Comparison of ENCODE assay signal across 1 cellular context in the genomic region with DNA sequence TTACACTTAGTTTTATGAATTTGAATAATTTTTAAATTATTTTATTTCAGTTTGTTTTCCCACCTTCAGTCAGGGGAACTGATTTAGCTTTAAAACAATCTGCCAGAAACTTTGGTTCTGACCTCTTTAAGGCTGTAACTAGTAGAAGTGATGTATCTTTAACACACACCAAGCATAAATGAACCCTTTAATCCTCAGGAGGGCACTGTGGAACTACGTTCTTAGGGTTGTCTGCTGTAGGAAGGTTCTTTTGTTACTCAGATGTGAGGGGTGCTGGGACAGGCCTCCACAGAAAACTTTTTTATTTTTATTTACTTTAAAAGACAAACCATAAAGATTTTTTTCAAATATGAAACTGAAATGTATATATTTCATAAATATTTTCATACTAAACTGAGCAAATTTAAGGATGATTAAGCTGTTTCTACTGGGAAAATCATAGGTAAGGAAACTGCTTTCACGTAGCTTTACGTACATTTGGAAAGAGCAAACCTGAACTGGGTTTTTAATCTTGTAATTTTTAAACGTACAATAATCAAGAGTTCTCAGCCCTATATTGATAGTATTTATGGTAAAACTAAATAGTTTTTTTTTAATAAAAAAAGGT.
TF ChIP-seq lines count a peak whose summit lies in the region.

No MANE protein-coding gene starts in this region.

TF ChIP-seq in GM12878, 131 proteins besides CTCF, POLR2A, EP300 and RAD21 (continued from another document):
- TF ChIP-seq, protein P1, sequence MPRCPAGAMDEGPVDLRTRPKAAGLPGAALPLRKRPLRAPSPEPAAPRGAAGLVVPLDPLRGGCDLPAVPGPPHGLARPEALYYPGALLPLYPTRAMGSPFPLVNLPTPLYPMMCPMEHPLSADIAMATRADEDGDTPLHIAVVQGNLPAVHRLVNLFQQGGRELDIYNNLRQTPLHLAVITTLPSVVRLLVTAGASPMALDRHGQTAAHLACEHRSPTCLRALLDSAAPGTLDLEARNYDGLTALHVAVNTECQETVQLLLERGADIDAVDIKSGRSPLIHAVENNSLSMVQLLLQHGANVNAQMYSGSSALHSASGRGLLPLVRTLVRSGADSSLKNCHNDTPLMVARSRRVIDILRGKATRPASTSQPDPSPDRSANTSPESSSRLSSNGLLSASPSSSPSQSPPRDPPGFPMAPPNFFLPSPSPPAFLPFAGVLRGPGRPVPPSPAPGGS (IDR thresholded peaks at IDR 0.05; ENCODE audit: borderline replicate concordance, insufficient read depth, low read depth, low read length, poor library complexity, severe bottlenecking) = no peak
